Comparison of ENCODE assay signal across 13 cellular contexts in the genomic region with DNA sequence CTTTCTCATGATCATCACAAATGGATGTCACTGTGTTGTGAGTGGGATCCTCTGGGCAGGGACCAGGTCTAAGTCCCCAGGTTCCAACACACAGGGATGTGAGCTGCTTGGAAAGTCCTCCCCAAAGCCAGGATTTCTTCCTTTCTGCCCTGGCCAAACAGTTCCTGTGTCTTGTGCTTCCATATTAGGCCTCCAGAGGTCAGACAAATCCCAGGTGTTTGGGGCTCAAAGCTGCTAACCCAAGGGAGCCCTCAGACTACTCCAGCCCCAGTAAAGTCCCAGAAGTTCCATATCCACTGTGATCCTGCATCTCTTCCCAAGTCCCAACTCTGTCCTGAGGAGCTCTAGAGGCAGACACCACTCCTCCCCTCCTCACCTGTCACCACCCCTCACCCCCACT. TPM values are rescaled to one million over a fixed set of nuclear protein-coding genes. Genes with fewer than 3 reads are reported as not detected.
A peak's percentile ranks its signal among the peaks of the same experiment; 100 is the strongest.
DNase-seq lines count a peak whose midpoint lies in the region; ATAC-seq and TF ChIP-seq lines count a peak whose summit lies in the region.
"Had no signal": no experiment of that assay in that cellular context is flagged by ENCODE, and none has a peak within 500 bp of the region (broad histone marks: within the 10 kb centered on the region; RNA-seq: fewer than 3 reads in every experiment).

No MANE protein-coding gene starts in this region.

- no peak overlapping the region for H2AFZ ChIP-seq in DND-41 (ENCODE audit: low read depth, low read length)

- peaks cover 13% of the 10 kb centered on the region; the same call in 1 of the 2 replicates for H4K20me1 ChIP-seq in DND-41 (ENCODE audit: insufficient read depth, low read length)

- ATAC-seq in DND-41 (ENCODE audit: insufficient read depth, low read depth) (0 out of 3 replicates have a peak, but pooled peaks have one; percentile 32), left lobe of liver (peak; percentile 42)

- no peaks in the 10 kb centered on the region for H3K27me3 ChIP-seq in DND-41 (ENCODE audit: insufficient read depth, low read length, poor library complexity)
- H3K27me3 ChIP-seq: neutrophil had no signal

- H3K9ac ChIP-seq in DND-41 (ENCODE audit: low read depth, low read length) = no peak overlapping the region

- no peak overlapping the region for H3K27ac ChIP-seq in DND-41 (ENCODE audit: low read length)
- H3K27ac ChIP-seq: HL-60, neutrophil had no signal

- no peak overlapping the region for H3K4me2 ChIP-seq in DND-41 (ENCODE audit: insufficient read depth, low read length)

- no peaks in the 10 kb centered on the region for H3K4me1 ChIP-seq in DND-41 (ENCODE audit: insufficient read depth, low read length)

- no peak overlapping the region for H3K4me3 ChIP-seq in DND-41 (ENCODE audit: low read depth in 1 of 2, low read length in 2 of 2)

- TF ChIP-seq CTCF in DND-41 (IDR thresholded peaks at IDR 0.05; ENCODE audit: borderline replicate concordance, extremely low read depth, low read length, poor library complexity, severe bottlenecking) = peak; percentile 41

- H3K79me2 ChIP-seq in DND-41 (ENCODE audit: insufficient read depth, low read length) = no peaks in the 10 kb centered on the region

- DNase-seq in DND-41 (no peak), HT-29 (ENCODE audit: low spot score) (peak; percentile 47), amniotic epithelial cell (ENCODE audit: low read depth) (peak; percentile 14), left lobe of liver (ENCODE audit: low spot score) (no peak), NCI-H2081 (lab: John Stamatoyannopoulos, UW) (no peak), NCI-H345 treated with DMSO at 0.1 percent for 48 hours (lab: John Stamatoyannopoulos, UW; ENCODE audit: unreplicated experiment) (no peak)
- no peak for DNase-seq in activated CD4-positive, CD25-positive, alpha-beta regulatory T cell (lab: John Stamatoyannopoulos, UW)
- DNase-seq in activated CD8-positive, alpha-beta memory T cell treated with anti-CD3 and anti-CD28 coated beads, Interleukin-2, amount 50 U/mL, for 48 hours = no peak
- DNase-seq: activated CD4-positive, alpha-beta T cell treated with anti-CD3 and anti-CD28 coated beads, Interleukin-2, amount 10 ng/mL, durations not matched to agents 7 days and 5 days; aorta; NK-92 treated with Interleukin-12 subunit alpha and Interleukin-12 subunit beta, amount 100 ng/mL, for 24 hours had no signal

- H3K9me3 ChIP-seq in DND-41 (ENCODE audit: insufficient read depth, low read length, severe bottlenecking) = no peaks in the 10 kb centered on the region
- H3K9me3 ChIP-seq: neutrophil had no signal

- H3K36me3 ChIP-seq in DND-41 (ENCODE audit: insufficient read depth, low read length) = peaks cover 97% of the 10 kb centered on the region
- H3K36me3 ChIP-seq: neutrophil had no signal

RNA-seq across cellular contexts. Expression of a gene that starts 27.7 kb away (rescaled TPM):
- total RNA-seq in HT-29 (2014; rRNA removed; shearing (Covaris generic)) = 42.5 and 44.1 TPM in 2 replicates
- 15.3 TPM for total RNA-seq in left lobe of liver

RNA-seq across cellular contexts. Expression of a gene that starts 45.6 kb away (rescaled TPM):
- total RNA-seq in HT-29 (2014; rRNA removed; shearing (Covaris generic)) = 34.4 and 39.1 TPM in 2 replicates
- total RNA-seq in left lobe of liver = 27.7 TPM

Comparison
In these comparisons a context has a peak if more than half of its experiments do, and no peak if none do; other contexts are left out.
1. DNase-seq: peak in HT-29 (single experiment) and amniotic epithelial cell (single experiment); none in DND-41 (single experiment), left lobe of liver (single experiment), NCI-H2081 (0 of 2), activated CD4-positive, CD25-positive, alpha-beta regulatory T cell (0 of 4), NCI-H345 treated with DMSO at 0.1 percent for 48 hours (single experiment) and activated CD8-positive, alpha-beta memory T cell treated with anti-CD3 and anti-CD28 coated beads, Interleukin-2, amount 50 U/mL, for 48 hours (single experiment).